Comparison of ENCODE assay signal across 12 cellular contexts in genomic region chr5:102801375-102801774, GRCh38. TPM values are rescaled to one million over a fixed set of nuclear protein-coding genes. Genes with fewer than 3 reads are reported as not detected.
DNase-seq lines count a peak whose midpoint lies in the region; ATAC-seq and TF ChIP-seq lines count a peak whose summit lies in the region.
"Had no signal": no experiment of that assay in that cellular context is flagged by ENCODE, and none has a peak within 500 bp of the region (broad histone marks: within the 10 kb centered on the region; RNA-seq: fewer than 3 reads in every experiment).

No MANE protein-coding gene starts in this region.

- H3K27me3 Mint-ChIP-seq in activated naive CD4-positive, alpha-beta T cell treated with anti-CD3 and anti-CD28 coated beads for 36 hours (ENCODE audit: low read depth) = no peaks in the 10 kb centered on the region
- no peaks in the 10 kb centered on the region for H3K27me3 Mint-ChIP-seq in activated T-helper 1 cell treated with anti-CD3 and anti-CD28 coated beads, Interleukin-12 subunit alpha, Interleukin-12 subunit beta, Interleukin-2, Interleukin-4 antibody, amounts not matched to agents 30 ng/mL and 10 ng/mL and 1 ng/mL, durations not matched to agents 14 hours and 24 hours and 36 hours (ENCODE audit: insufficient read depth)

- H3K9me3 ChIP-seq in colonic mucosa = no peaks in the 10 kb centered on the region
- H3K9me3 ChIP-seq: body of pancreas, esophagus muscularis mucosa, prostate gland had no signal

- CTCF ChIA-PET in activated naive CD4-positive, alpha-beta T cell treated with anti-CD3 and anti-CD28 coated beads for 36 hours (lab: Charles Lee) = interaction anchor here (1.5 kb wide), 1 partner anchor 120 kb away, joined by 3 read pairs; no protein-coding TSS in a partner anchor

- no peak overlapping the region for H3K27ac Mint-ChIP-seq in activated naive CD4-positive, alpha-beta T cell treated with anti-CD3 and anti-CD28 coated beads for 36 hours
- H3K27ac Mint-ChIP-seq in activated T-helper 1 cell treated with anti-CD3 and anti-CD28 coated beads, Interleukin-12 subunit alpha, Interleukin-12 subunit beta, Interleukin-2, Interleukin-4 antibody, amounts not matched to agents 30 ng/mL and 10 ng/mL and 1 ng/mL, durations not matched to agents 14 hours and 24 hours and 36 hours = peak overlapping the region; percentile 14

- no peaks in the 10 kb centered on the region for H3K27me3 ChIP-seq in colonic mucosa
- H3K27me3 ChIP-seq: body of pancreas, esophagus muscularis mucosa had no signal

- peaks cover 3% of the 10 kb centered on the region for H3K36me3 Mint-ChIP-seq in activated naive CD4-positive, alpha-beta T cell treated with anti-CD3 and anti-CD28 coated beads for 36 hours (ENCODE audit: low read depth)
- peaks cover 12% of the 10 kb centered on the region for H3K36me3 Mint-ChIP-seq in activated T-helper 1 cell treated with anti-CD3 and anti-CD28 coated beads, Interleukin-12 subunit alpha, Interleukin-12 subunit beta, Interleukin-2, Interleukin-4 antibody, amounts not matched to agents 30 ng/mL and 10 ng/mL and 1 ng/mL, durations not matched to agents 14 hours and 24 hours and 36 hours (ENCODE audit: low read depth)

- H3K27ac ChIP-seq in colonic mucosa = no peak overlapping the region
- H3K27ac ChIP-seq: body of pancreas, esophagus muscularis mucosa, prostate gland had no signal

- no peaks in the 10 kb centered on the region for H3K9me3 Mint-ChIP-seq in activated naive CD4-positive, alpha-beta T cell treated with anti-CD3 and anti-CD28 coated beads for 36 hours
- H3K9me3 Mint-ChIP-seq in activated T-helper 1 cell treated with anti-CD3 and anti-CD28 coated beads, Interleukin-12 subunit alpha, Interleukin-12 subunit beta, Interleukin-2, Interleukin-4 antibody, amounts not matched to agents 30 ng/mL and 10 ng/mL and 1 ng/mL, durations not matched to agents 14 hours and 24 hours and 36 hours = no peaks in the 10 kb centered on the region

- DNase-seq in activated naive CD4-positive, alpha-beta T cell treated with anti-CD3 and anti-CD28 coated beads for 36 hours = peak; percentile 25
- DNase-seq in activated naive CD4-positive, alpha-beta T cell treated with anti-CD3 and anti-CD28 coated beads, Interleukin-2, amount 50 U/mL, for 16 hours = no peak
- peak; percentile 20 for DNase-seq in activated T-helper 1 cell treated with anti-CD3 and anti-CD28 coated beads, Interleukin-12 subunit alpha, Interleukin-12 subunit beta, Interleukin-2, Interleukin-4 antibody, amounts not matched to agents 30 ng/mL and 10 ng/mL and 1 ng/mL, durations not matched to agents 14 hours and 24 hours and 36 hours (ENCODE audit: low spot score)
- DNase-seq in renal cortical epithelial cell (ENCODE audit: low read depth) = peak; percentile 29
- no peak for DNase-seq in colonic mucosa
- DNase-seq: body of pancreas, NCI-H2081 had no signal

- intact Hi-C loops in activated naive CD4-positive, alpha-beta T cell treated with anti-CD3 and anti-CD28 coated beads for 36 hours (cut with micrococcal nuclease) = no loop called here
- intact Hi-C loops in activated T-helper 1 cell treated with anti-CD3 and anti-CD28 coated beads, Interleukin-12 subunit alpha, Interleukin-12 subunit beta, Interleukin-2, Interleukin-4 antibody, amounts not matched to agents 30 ng/mL and 10 ng/mL and 1 ng/mL, durations not matched to agents 14 hours and 24 hours and 36 hours (cut with micrococcal nuclease) = loop anchor here (5.0 kb wide), 1 partner anchor 36 kb away; no protein-coding TSS in a partner anchor
- intact Hi-C loops in colonic mucosa (cut with DNase I) = no loop called here

- H3K9ac ChIP-seq in colonic mucosa (ENCODE audit: low read depth in 2 of 2, low read length in 2 of 2) = no peak overlapping the region

- H3K36me3 ChIP-seq in colonic mucosa = no peaks in the 10 kb centered on the region
- H3K36me3 ChIP-seq: esophagus muscularis mucosa, prostate gland had no signal

- peaks cover 32% of the 10 kb centered on the region for H3K4me1 Mint-ChIP-seq in activated naive CD4-positive, alpha-beta T cell treated with anti-CD3 and anti-CD28 coated beads for 36 hours (ENCODE audit: low read depth)
- peaks cover 49% of the 10 kb centered on the region for H3K4me1 Mint-ChIP-seq in activated T-helper 1 cell treated with anti-CD3 and anti-CD28 coated beads, Interleukin-12 subunit alpha, Interleukin-12 subunit beta, Interleukin-2, Interleukin-4 antibody, amounts not matched to agents 30 ng/mL and 10 ng/mL and 1 ng/mL, durations not matched to agents 14 hours and 24 hours and 36 hours (ENCODE audit: low read depth)

- TF ChIP-seq CTCF in colonic mucosa (IDR thresholded peaks at IDR 0.05) = no peak

- no peaks in the 10 kb centered on the region for H3K4me1 ChIP-seq in colonic mucosa
- H3K4me1 ChIP-seq: body of pancreas, prostate gland had no signal

- no peak for TF ChIP-seq POLR2A in GM18505 (IDR thresholded peaks at IDR 0.05; ENCODE audit: borderline replicate concordance, extremely low read depth, insufficient read depth, insufficient read length)

- H3K4me3 Mint-ChIP-seq in activated naive CD4-positive, alpha-beta T cell treated with anti-CD3 and anti-CD28 coated beads for 36 hours = no peak overlapping the region
- no peak overlapping the region for H3K4me3 Mint-ChIP-seq in activated T-helper 1 cell treated with anti-CD3 and anti-CD28 coated beads, Interleukin-12 subunit alpha, Interleukin-12 subunit beta, Interleukin-2, Interleukin-4 antibody, amounts not matched to agents 30 ng/mL and 10 ng/mL and 1 ng/mL, durations not matched to agents 14 hours and 24 hours and 36 hours

- no peak overlapping the region for H3K4me3 ChIP-seq in colonic mucosa
- H3K4me3 ChIP-seq: body of pancreas, esophagus muscularis mucosa, prostate gland had no signal

- peak; percentile 66 for ATAC-seq in HG03175 (IDR thresholded peaks at IDR 0.05; ENCODE audit: unreplicated experiment)
- no peak for ATAC-seq in GM18861 (IDR thresholded peaks at IDR 0.05; ENCODE audit: unreplicated experiment)
- no peak for ATAC-seq in GM18505 (IDR thresholded peaks at IDR 0.05; ENCODE audit: unreplicated experiment)
- ATAC-seq: body of pancreas had no signal

RNA-seq across cellular contexts. Expression of gene PAM, which starts 46.3 kb away (rescaled TPM):
- 10 to 100 TPM; 31.2 to 37.6 TPM for total RNA-seq in activated naive CD4-positive, alpha-beta T cell treated with anti-CD3 and anti-CD28 coated beads for 36 hours
- 74.0 and 80.7 TPM in 2 replicates for total RNA-seq in activated T-helper 1 cell treated with anti-CD3 and anti-CD28 coated beads, Interleukin-12 subunit alpha, Interleukin-12 subunit beta, Interleukin-2, Interleukin-4 antibody, amounts not matched to agents 30 ng/mL and 10 ng/mL and 1 ng/mL, durations not matched to agents 14 hours and 24 hours and 36 hours
- 405 and 963 TPM in 2 replicates for total RNA-seq in renal cortical epithelial cell
- 100 to 1,000 TPM in 1 of 2 donors, 10 to 100 TPM in 1; 69.2 to 124 TPM for total RNA-seq in colonic mucosa

Comparison
In these comparisons a context has a peak if more than half of its experiments do, and no peak if none do; other contexts are left out.
1. DNase-seq: peak in activated naive CD4-positive, alpha-beta T cell treated with anti-CD3 and anti-CD28 coated beads for 36 hours (single experiment), activated T-helper 1 cell treated with anti-CD3 and anti-CD28 coated beads, Interleukin-12 subunit alpha, Interleukin-12 subunit beta, Interleukin-2, Interleukin-4 antibody, amounts not matched to agents 30 ng/mL and 10 ng/mL and 1 ng/mL, durations not matched to agents 14 hours and 24 hours and 36 hours (single experiment) and renal cortical epithelial cell (single experiment); none in activated naive CD4-positive, alpha-beta T cell treated with anti-CD3 and anti-CD28 coated beads, Interleukin-2, amount 50 U/mL, for 16 hours (single experiment) and colonic mucosa (single experiment).